8 cellular contexts compared by ENCODE assay signal in genomic region chr11:65135633-65136145, GRCh38. TPM values are rescaled to one million over a fixed set of nuclear protein-coding genes. Genes with fewer than 3 reads are reported as not detected.
DNase-seq lines count a peak whose midpoint lies in the region; ATAC-seq and TF ChIP-seq lines count a peak whose summit lies in the region.

No MANE protein-coding gene starts in this region.

- H3K27me3 Mint-ChIP-seq in brain (peaks cover 18% of the 10 kb centered on the region), memory B cell (no peaks in the 10 kb centered on the region)

- TF ChIP-seq CTCF in heart right ventricle (IDR thresholded peaks at IDR 0.05) (no peak), brain (conservative IDR thresholded peaks at IDR 0.05) (no peak), upper lobe of right lung (IDR thresholded peaks at IDR 0.05) (no peak)

- H3K9me3 Mint-ChIP-seq in brain (no peaks in the 10 kb centered on the region), memory B cell (no peaks in the 10 kb centered on the region)

- DNase-seq in heart right ventricle (no peak), cardiac septum (ENCODE audit: low spot score) (no peak), memory B cell (ENCODE audit: low spot score in 2 of 2) (no peak), upper lobe of right lung (peak; percentile 43), D341Med (ENCODE audit: low spot score) (no peak), COLO829 (ENCODE audit: low spot score) (no peak)

- H3K27me3 ChIP-seq in heart right ventricle = no peaks in the 10 kb centered on the region
- H3K27me3 ChIP-seq in upper lobe of right lung = no peaks in the 10 kb centered on the region

- 55% methylated on average over 11 of the region's 11 CpGs for WGBS in heart right ventricle, 2 donors

- H3K4me1 Mint-ChIP-seq in brain (peaks cover 34% of the 10 kb centered on the region), memory B cell (peaks cover 41% of the 10 kb centered on the region)

- peak overlapping the region in 9 of 10 donors; percentile 75 to 98 (median 92) for H3K4me3 ChIP-seq in heart right ventricle
- H3K4me3 ChIP-seq in upper lobe of right lung = peak overlapping the region; percentile 95

- peaks cover 0 to 26% (median 14%) of the 10 kb centered on the region in 9 donors for H3K36me3 ChIP-seq in heart right ventricle
- H3K36me3 ChIP-seq in upper lobe of right lung = peaks cover 22% of the 10 kb centered on the region

- peak overlapping the region; percentile 100 for H3K27ac Mint-ChIP-seq in brain
- H3K27ac Mint-ChIP-seq in memory B cell = peak overlapping the region; percentile 100

- H3K4me1 ChIP-seq in heart right ventricle (peaks cover 12 to 36% (median 27%) of the 10 kb centered on the region in 9 donors), upper lobe of right lung (peaks cover 24% of the 10 kb centered on the region)

- H3K9me3 ChIP-seq in heart right ventricle (no peaks in the 10 kb centered on the region), upper lobe of right lung (no peaks in the 10 kb centered on the region)

- no peak for ATAC-seq in heart right ventricle
- ATAC-seq in memory B cell (ENCODE audit: low read depth) = no peak
- ATAC-seq in upper lobe of right lung = no peak
- ATAC-seq in HG03571 (IDR thresholded peaks at IDR 0.05; ENCODE audit: unreplicated experiment) = no peak

- H3K4me3 Mint-ChIP-seq in brain (peak overlapping the region; percentile 95 to 99 (median 99)), memory B cell (peak overlapping the region; percentile 100)

- peak overlapping the region; percentile 95 to 100 (median 98) for H3K27ac ChIP-seq in heart right ventricle
- peak overlapping the region; percentile 100 for H3K27ac ChIP-seq in upper lobe of right lung

- intact Hi-C loops in heart right ventricle (cut with DNase I) (loop anchor here in 3 of 10 donors (1.0 to 10.0 kb wide), 3 partner anchors 46 to 119 kb away; partner anchors contain the start of gene CAPN1 (in 2 of the 3)), cardiac septum (cut with DNase I) (no loop called here), upper lobe of right lung (cut with DNase I) (no loop called here)

- peaks cover 13% of the 10 kb centered on the region for H3K36me3 Mint-ChIP-seq in brain
- peaks cover 18% of the 10 kb centered on the region for H3K36me3 Mint-ChIP-seq in memory B cell

RNA-seq across cellular contexts. Expression of gene SYVN1, which starts 1.4 kb away (rescaled TPM):
- 10 to 100 TPM; 24.1 to 34.0 (median 27.8) TPM for total RNA-seq in heart right ventricle
- 10 to 100 TPM; 22.2 to 24.6 TPM for polyA plus RNA-seq in heart right ventricle
- 25.2 TPM for total RNA-seq in cardiac septum
- 35.4 TPM for polyA plus RNA-seq in brain (ENCODE audit: insufficient read depth, low read depth, low replicate concordance)
- total RNA-seq in upper lobe of right lung = 69.0 TPM

RNA-seq across cellular contexts. Expression of gene MRPL49, which starts 13.6 kb away (rescaled TPM):
- total RNA-seq in heart right ventricle (10 to 100 TPM; 33.8 to 44.8 (median 39.9) TPM), cardiac septum (28.5 TPM), upper lobe of right lung (53.7 TPM)
- polyA plus RNA-seq in heart right ventricle (10 to 100 TPM in 1 of 2 donors, 1 to 10 TPM in 1; 6.4 to 39.0 TPM), brain (ENCODE audit: insufficient read depth, low read depth, low replicate concordance) (101 TPM)

RNA-seq across cellular contexts. Expression of gene FAU, which starts 13.8 kb away (rescaled TPM):
- total RNA-seq in heart right ventricle (100 to 1,000 TPM; 536 to 674 (median 617) TPM), cardiac septum (511 TPM), upper lobe of right lung (754 TPM)
- polyA plus RNA-seq in heart right ventricle (1,000 to 10,000 TPM; 1,297 to 1,540 TPM), brain (ENCODE audit: insufficient read depth, low read depth, low replicate concordance) (1,714 TPM)

RNA-seq across cellular contexts. Expression of gene ZNHIT2, which starts 18.2 kb away (rescaled TPM):
- 1 to 10 TPM; 4.3 to 8.3 (median 6.5) TPM for total RNA-seq in heart right ventricle
- polyA plus RNA-seq in heart right ventricle = 10 to 100 TPM; 16.5 to 17.5 TPM
- 5.5 TPM for total RNA-seq in cardiac septum
- polyA plus RNA-seq in brain (ENCODE audit: insufficient read depth, low read depth, low replicate concordance) = 14.0 TPM
- 7.5 TPM for total RNA-seq in upper lobe of right lung

RNA-seq across cellular contexts. Expression of gene TM7SF2, which starts 24.0 kb away (rescaled TPM):
- 10 to 100 TPM; 38.1 to 87.8 (median 69.5) TPM for total RNA-seq in heart right ventricle
- polyA plus RNA-seq in heart right ventricle = 10 to 100 TPM; 18.5 to 83.6 TPM
- total RNA-seq in cardiac septum = 50.1 TPM
- polyA plus RNA-seq in brain (ENCODE audit: insufficient read depth, low read depth, low replicate concordance) = 143 TPM
- total RNA-seq in upper lobe of right lung = 39.0 TPM
